ENCODE assay signal across 8 cellular contexts in genomic region chr11:5380740-5381342, GRCh38. TPM values are rescaled to one million over a fixed set of nuclear protein-coding genes. Genes with fewer than 3 reads are reported as not detected.
DNase-seq lines count a peak whose midpoint lies in the region; ATAC-seq and TF ChIP-seq lines count a peak whose summit lies in the region.

No MANE protein-coding gene starts in this region.

- CTCF ChIA-PET in RWPE1 (lab: Yijun Ruan, JAX) = interaction anchor here (0.7 to 1.0 kb wide), 2 partner anchors 179 to 236 kb away, joined by 3 read pairs; no protein-coding TSS in a partner anchor

- H3K9me3 ChIP-seq in left lung = no peaks in the 10 kb centered on the region

- H3K4me3 ChIP-seq in cardiac fibroblast (replicated peaks in 1 of 2; ENCODE audit: low read depth in 2 of 2, low read length in 2 of 2) (no peak overlapping the region), left lung (no peak overlapping the region)

- DNase-seq in NCI-H2227 (lab: John Stamatoyannopoulos, UW; ENCODE audit: unreplicated experiment) = peak; percentile 37
- no peak for DNase-seq in NCI-H2227 treated with DMSO at 0.1 percent for 48 hours (lab: John Stamatoyannopoulos, UW)
- DNase-seq in HT-29 (ENCODE audit: low spot score) = peak; percentile 79
- peak; percentile 49 for DNase-seq in RWPE1 (ENCODE audit: low spot score)
- DNase-seq in cardiac fibroblast (ENCODE audit: low read depth in 2 of 2) = peak; percentile 82 to 83
- DNase-seq in left lung = peak in 1 of 2 donors; percentile 33
- peak; percentile 77 for DNase-seq in superior temporal gyrus (ENCODE audit: extremely low spot score)

- H3K27me3 ChIP-seq in left lung = no peaks in the 10 kb centered on the region

- ATAC-seq in GM21515 (IDR thresholded peaks at IDR 0.05; ENCODE audit: unreplicated experiment) = peak; percentile 90
- ATAC-seq in left lung = peak; percentile 88

- H3K4me1 ChIP-seq in left lung = no peaks in the 10 kb centered on the region

- TF ChIP-seq CTCF in RWPE1 (conservative IDR thresholded peaks at IDR 0.05; ENCODE audit: low read depth) = peak; percentile 63
- TF ChIP-seq CTCF in cardiac fibroblast (IDR thresholded peaks at IDR 0.05; ENCODE audit: low read depth, low read length) = peak; percentile 81
- TF ChIP-seq CTCF in left lung (IDR thresholded peaks at IDR 0.05) = peak; percentile 58 to 73

- intact Hi-C loops in left lung (cut with DNase I) = loop anchor here in 1 of 2 donors (5.0 kb wide), 1 partner anchor 259 kb away; no protein-coding TSS in a partner anchor

- POLR2A ChIA-PET in RWPE1 (lab: Yijun Ruan, JAX; ENCODE audit: low non-redundant PET) = no interaction called here

- no peak overlapping the region for H3K27ac ChIP-seq in RWPE1
- no peak overlapping the region for H3K27ac ChIP-seq in left lung

- H3K36me3 ChIP-seq in left lung = no peaks in the 10 kb centered on the region

RNA-seq across cellular contexts. Expression of gene OR51M1, which starts 2.8 kb away (rescaled TPM):
- total RNA-seq in HT-29 (2014; rRNA removed; shearing (Covaris generic)) = not detected in 2 replicates
- total RNA-seq in left lung = not detected

RNA-seq across cellular contexts. Expression of gene OR51B6, which starts 29.5 kb away (rescaled TPM):
- not detected in 2 replicates for total RNA-seq in HT-29 (2014; rRNA removed; shearing (Covaris generic))
- total RNA-seq in left lung = not detected

RNA-seq across cellular contexts. Expression of gene OR51B5, which starts 37.5 kb away (rescaled TPM):
- not detected in 2 replicates for total RNA-seq in HT-29 (2014; rRNA removed; shearing (Covaris generic))
- total RNA-seq in left lung = under 1 TPM; 0.29 to 0.41 TPM

RNA-seq across cellular contexts. Expression of gene OR51Q1, which starts 41.1 kb away (rescaled TPM):
- total RNA-seq in HT-29 (2014; rRNA removed; shearing (Covaris generic)) = not detected in 2 replicates
- not detected for total RNA-seq in left lung

RNA-seq across cellular contexts. Expression of gene OR51B2, which starts 56.7 kb away (rescaled TPM):
- not detected in 2 replicates for total RNA-seq in HT-29 (2014; rRNA removed; shearing (Covaris generic))
- total RNA-seq in left lung = not detected
